Comparison of ENCODE assay signal across 10 cellular contexts in the genomic region with DNA sequence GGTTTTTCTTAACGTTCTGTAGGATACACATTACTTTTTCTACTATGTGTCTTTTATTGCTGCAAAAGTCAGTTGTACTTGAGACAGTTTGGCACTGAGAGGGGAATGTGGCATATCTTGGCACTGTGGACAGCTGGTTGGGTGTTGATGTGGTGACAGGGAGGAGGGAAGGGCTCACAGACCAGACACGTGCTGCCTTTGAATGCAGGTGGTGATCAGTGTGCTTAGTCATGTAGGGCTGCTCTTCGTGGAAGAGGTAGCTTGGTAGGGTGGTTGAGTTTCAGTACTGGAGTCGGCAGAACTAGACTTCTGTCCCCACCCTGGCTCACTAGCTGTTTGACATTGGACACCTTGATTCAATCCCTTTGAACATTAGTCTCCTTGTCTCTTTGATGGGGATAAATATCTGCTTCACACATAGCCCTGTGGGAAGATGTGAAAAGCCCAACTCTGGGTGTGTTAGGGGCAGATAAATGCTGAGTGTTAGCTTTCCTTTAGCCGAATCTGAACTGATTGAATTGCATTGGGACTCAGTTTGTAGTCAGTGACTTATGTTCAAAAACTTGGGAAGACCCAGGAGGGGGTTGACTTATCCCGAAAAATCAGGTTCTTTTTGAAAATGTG.
DNase-seq lines count a peak whose midpoint lies in the region; ATAC-seq and TF ChIP-seq lines count a peak whose summit lies in the region.
"Had no signal": no experiment of that assay in that cellular context is flagged by ENCODE, and none has a peak within 500 bp of the region (broad histone marks: within the 10 kb centered on the region; RNA-seq: fewer than 3 reads in every experiment).

No MANE protein-coding gene starts in this region.

- no peak overlapping the region for H3K4me3 ChIP-seq in transverse colon

- no peaks in the 10 kb centered on the region for H3K27me3 ChIP-seq in foreskin keratinocyte
- H3K27me3 ChIP-seq in transverse colon = no peaks in the 10 kb centered on the region

- intact Hi-C loops in transverse colon (cut with DNase I; ENCODE audit: low total_unique reads) = loop anchor here (10.0 kb wide), 1 partner anchor 335 kb away; no protein-coding TSS in a partner anchor

- no peak for TF ChIP-seq CTCF in foreskin keratinocyte (conservative IDR thresholded peaks at IDR 0.05)
- TF ChIP-seq CTCF in transverse colon (IDR thresholded peaks at IDR 0.05) = no peak

- DNase-seq in NCI-H82 (lab: John Stamatoyannopoulos, UW) = peak; percentile 38
- DNase-seq in NCI-H82 treated with DMSO at 0.1 percent for 48 hours (lab: John Stamatoyannopoulos, UW; ENCODE audit: unreplicated experiment) = no peak
- DNase-seq in M059J (ENCODE audit: low read depth) = peak; percentile 51
- peak in 1 of 2 donors; percentile 68 for DNase-seq in foreskin keratinocyte
- peak; percentile 50 for DNase-seq in transverse colon
- DNase-seq in mucosa of gallbladder (ENCODE audit: low spot score) = no peak
- DNase-seq: NCI-H1930; stimulated activated naive CD4-positive, alpha-beta T cell had no signal

- H3K4me1 ChIP-seq in foreskin keratinocyte (peaks cover 8% of the 10 kb centered on the region), transverse colon (peaks cover 4 to 40% (median 12%) of the 10 kb centered on the region in 4 donors)

- no peaks in the 10 kb centered on the region for H3K36me3 ChIP-seq in transverse colon

- in situ Hi-C loops in transverse colon (cut with MboI; ENCODE audit: low pct_ligation_motif_present in 1 of 4, low pct_unique_long_range_greater_than_20kb in 1 of 4, low sequenced_read_pairs in 3 of 4) = no loop called here

- H3K27ac ChIP-seq in foreskin keratinocyte = peak overlapping the region; percentile 48
- H3K27ac ChIP-seq in transverse colon = no peak overlapping the region

- H3K9me3 ChIP-seq in transverse colon = no peaks in the 10 kb centered on the region

- no peak for TF ChIP-seq POLR2A in transverse colon (IDR thresholded peaks at IDR 0.05)

- 46 to 49% methylated on average over 3 to 6 of the region's 6 CpGs for WGBS in transverse colon (ENCODE audit: low coverage in 1 of 2), 2 donors

- no peak for TF ChIP-seq EP300 in transverse colon (IDR thresholded peaks at IDR 0.05; ENCODE audit: low read depth)

- peak; percentile 97 for ATAC-seq in foreskin keratinocyte
- no peak for ATAC-seq in activated CD4-positive, CD25-positive, alpha-beta regulatory T cell treated with anti-CD3 and anti-CD28 coated beads, Interleukin-2, amount 50 U/mL, for 24 hours
- ATAC-seq in GM19035 (IDR thresholded peaks at IDR 0.05; ENCODE audit: unreplicated experiment) = no peak

Comparison
In these comparisons a context has a peak if more than half of its experiments do, and no peak if none do; other contexts are left out.
1. DNase-seq: peak in NCI-H82 (single experiment), M059J (single experiment) and transverse colon (single experiment); none in NCI-H82 treated with DMSO at 0.1 percent for 48 hours (single experiment) and mucosa of gallbladder (single experiment).